ENCODE assay signal across 17 cellular contexts in genomic region chr4:80075995-80076394, GRCh38. TPM values are rescaled to one million over a fixed set of nuclear protein-coding genes. Genes with fewer than 3 reads are reported as not detected.
DNase-seq lines count a peak whose midpoint lies in the region; ATAC-seq, FAIRE-seq and TF ChIP-seq lines count a peak whose summit lies in the region.
"Had no signal": no experiment of that assay in that cellular context is flagged by ENCODE, and none has a peak within 500 bp of the region (broad histone marks: within the 10 kb centered on the region; RNA-seq: fewer than 3 reads in every experiment).

No MANE protein-coding gene starts in this region.

- H3K4me1 Mint-ChIP-seq in stimulated activated naive CD8-positive, alpha-beta T cell treated with anti-CD3 and anti-CD28 coated beads, Interleukin-15, Interleukin-2, amounts not matched to agents 100 ng/mL and 50 ng/mL, for 24 hours (ENCODE audit: low read depth) = peaks cover 76% of the 10 kb centered on the region
- H3K4me1 Mint-ChIP-seq in T-helper 17 cell = peaks cover 36% of the 10 kb centered on the region

- peaks cover 5% of the 10 kb centered on the region for H3K36me3 Mint-ChIP-seq in stimulated activated naive CD8-positive, alpha-beta T cell treated with anti-CD3 and anti-CD28 coated beads, Interleukin-15, Interleukin-2, amounts not matched to agents 100 ng/mL and 50 ng/mL, for 24 hours (ENCODE audit: low read depth)
- H3K36me3 Mint-ChIP-seq in T-helper 17 cell (ENCODE audit: low read depth) = peaks cover 9% of the 10 kb centered on the region

- dilution Hi-C loops in keratinocyte (cut with MboI; ENCODE audit: extremely low pct_ligation_motif_present, low sequenced_read_pairs) = no loop called here

- H3K27ac Mint-ChIP-seq in stimulated activated naive CD8-positive, alpha-beta T cell treated with anti-CD3 and anti-CD28 coated beads, Interleukin-15, Interleukin-2, amounts not matched to agents 100 ng/mL and 50 ng/mL, for 24 hours = peak overlapping the region; percentile 54
- H3K27ac Mint-ChIP-seq in T-helper 17 cell = peak overlapping the region; percentile 99
- H3K27ac Mint-ChIP-seq: B cell had no signal

- H3K9me3 ChIP-seq in T-helper 17 cell (ENCODE audit: control insufficient read depth, low read length, poor library complexity, severe bottlenecking) = no peaks in the 10 kb centered on the region
- no peaks in the 10 kb centered on the region for H3K9me3 ChIP-seq in keratinocyte (ENCODE audit: control insufficient read depth, low read depth, low read length)
- H3K9me3 ChIP-seq: HAP-1 had no signal

- no peak for DNase-seq in stimulated activated naive CD8-positive, alpha-beta T cell treated with anti-CD3 and anti-CD28 coated beads, Interleukin-15, Interleukin-2, amounts not matched to agents 100 U/mL and 50 U/mL, for 24 hours
- no peak for DNase-seq in T-helper 17 cell
- DNase-seq in keratinocyte (ENCODE audit: low read depth, low spot score) = no peak
- no peak for DNase-seq in stimulated activated CD4-positive, alpha-beta T cell treated with anti-CD3 and anti-CD28 coated beads, Interleukin-2, amount 100 ng/mL, for 48 hours
- no peak for DNase-seq in AML-193 (lab: John Stamatoyannopoulos, UW)
- no peak for DNase-seq in NCI-H2171 treated with DMSO at 0.1 percent for 48 hours (lab: John Stamatoyannopoulos, UW)
- DNase-seq: GDM1, KBM-7, NCI-H1436, NCI-H2029 treated with DMSO at 0.1 percent for 48 hours, NCI-H748 treated with DMSO at 0.1 percent for 48 hours, RPMI8226 had no signal

- H3K4me1 ChIP-seq in keratinocyte (ENCODE audit: control insufficient read depth, extremely low read depth, insufficient read depth, low read length) = peaks cover 50% of the 10 kb centered on the region

- peaks cover 20% of the 10 kb centered on the region for H3K79me2 ChIP-seq in keratinocyte (ENCODE audit: control insufficient read depth, insufficient read depth, low read length)

- no peak overlapping the region for H3K9ac ChIP-seq in keratinocyte (ENCODE audit: control insufficient read depth, extremely low read depth, insufficient read depth, low read length)

- H3K27me3 Mint-ChIP-seq in stimulated activated naive CD8-positive, alpha-beta T cell treated with anti-CD3 and anti-CD28 coated beads, Interleukin-15, Interleukin-2, amounts not matched to agents 100 ng/mL and 50 ng/mL, for 24 hours = no peaks in the 10 kb centered on the region
- H3K27me3 Mint-ChIP-seq in T-helper 17 cell = no peaks in the 10 kb centered on the region

- peak overlapping the region; percentile 38 for H3K27ac ChIP-seq in keratinocyte (ENCODE audit: control insufficient read depth, insufficient read depth, low read length)

- no peaks in the 10 kb centered on the region for H3K27me3 ChIP-seq in keratinocyte (ENCODE audit: control insufficient read depth, extremely low read depth, insufficient read depth, low read length)

- peaks cover 0 to under 1% of the 10 kb centered on the region in 2 experiments for H3K36me3 ChIP-seq in keratinocyte (ENCODE audit: control insufficient read depth in 2 of 2, extremely low read depth in 1 of 2, insufficient read depth in 2 of 2, low read length in 2 of 2)
- H3K36me3 ChIP-seq: HAP-1 had no signal

- no peaks in the 10 kb centered on the region for H3K9me1 ChIP-seq in keratinocyte (ENCODE audit: control insufficient read depth, extremely low read depth, insufficient read depth, low read length)

- no peak for ATAC-seq in stimulated activated naive CD8-positive, alpha-beta T cell treated with anti-CD3 and anti-CD28 coated beads, Interleukin-15, Interleukin-2, amounts not matched to agents 100 U/mL and 50 U/mL, for 24 hours
- no peak for ATAC-seq in T-helper 17 cell
- ATAC-seq: GM12878 had no signal

- peak; percentile 13 for FAIRE-seq in keratinocyte (lab: Jason Lieb, UNC)
- FAIRE-seq: GM12878, GM18507 had no signal

- H2AFZ ChIP-seq in keratinocyte (ENCODE audit: control insufficient read depth, low read length) = no peak overlapping the region

- H3K4me3 Mint-ChIP-seq in stimulated activated naive CD8-positive, alpha-beta T cell treated with anti-CD3 and anti-CD28 coated beads, Interleukin-15, Interleukin-2, amounts not matched to agents 100 ng/mL and 50 ng/mL, for 24 hours = no peak overlapping the region
- no peak overlapping the region for H3K4me3 Mint-ChIP-seq in T-helper 17 cell
- H3K4me3 Mint-ChIP-seq: B cell had no signal

- H3K4me2 ChIP-seq in keratinocyte (ENCODE audit: control insufficient read depth, extremely low read depth, insufficient read depth, low read depth, low read length) = no peak overlapping the region

- H3K9me3 Mint-ChIP-seq in stimulated activated naive CD8-positive, alpha-beta T cell treated with anti-CD3 and anti-CD28 coated beads, Interleukin-15, Interleukin-2, amounts not matched to agents 100 ng/mL and 50 ng/mL, for 24 hours = no peaks in the 10 kb centered on the region

- no peaks in the 10 kb centered on the region for H4K20me1 ChIP-seq in keratinocyte (ENCODE audit: control insufficient read depth, extremely low read depth, insufficient read depth, low read length)

- no peak for TF ChIP-seq CTCF in keratinocyte (optimal IDR thresholded peaks at IDR 0.05 in 1 of 3, IDR thresholded peaks at IDR 0.05 in 1 of 3, conservative IDR thresholded peaks at IDR 0.05 in 1 of 3; ENCODE audit: extremely low read depth in 1 of 3, insufficient read depth in 2 of 3, low read length in 3 of 3)

- H3K4me3 ChIP-seq in keratinocyte (ENCODE audit: control insufficient read depth in 2 of 3, extremely low read depth in 1 of 3, insufficient read depth in 2 of 3, low read depth in 1 of 3, low read length in 3 of 3) = no peak overlapping the region
- H3K4me3 ChIP-seq: GM12878, HAP-1 had no signal

RNA-seq across cellular contexts. Expression of gene ANTXR2, which starts 3.0 kb away (rescaled TPM):
- 10 to 100 TPM; 58.0 to 58.9 TPM for total RNA-seq in T-helper 17 cell
- 41.3 to 109 TPM (median 89.1 TPM) in 3 replicates for polyA plus RNA-seq in keratinocyte
- polyA plus RNA-seq in keratinocyte (2011; ENCODE audit: low read depth) = 36.7 TPM
- polyA plus RNA-seq in keratinocyte (2011; cell fraction: cytosol; rRNA removed) = 22.9 and 39.5 TPM in 2 replicates
- 109 and 142 TPM in 2 replicates for polyA plus RNA-seq in keratinocyte (2011; cell fraction: nucleus; rRNA removed)
- 23.2 and 154 TPM in 2 replicates for polyA plus RNA-seq in keratinocyte (2012; ENCODE audit: low replicate concordance)
- 25.4 to 104 TPM (median 30.3 TPM) in 3 replicates for polyA minus RNA-seq in keratinocyte
- 18.2 TPM for polyA minus RNA-seq in keratinocyte (2011; cell fraction: cytosol; rRNA and poly(A)+ RNA removed)
- polyA minus RNA-seq in keratinocyte (2011; cell fraction: nucleus; rRNA and poly(A)+ RNA removed) = 93.2 and 218 TPM in 2 replicates
